In the genomic region with DNA sequence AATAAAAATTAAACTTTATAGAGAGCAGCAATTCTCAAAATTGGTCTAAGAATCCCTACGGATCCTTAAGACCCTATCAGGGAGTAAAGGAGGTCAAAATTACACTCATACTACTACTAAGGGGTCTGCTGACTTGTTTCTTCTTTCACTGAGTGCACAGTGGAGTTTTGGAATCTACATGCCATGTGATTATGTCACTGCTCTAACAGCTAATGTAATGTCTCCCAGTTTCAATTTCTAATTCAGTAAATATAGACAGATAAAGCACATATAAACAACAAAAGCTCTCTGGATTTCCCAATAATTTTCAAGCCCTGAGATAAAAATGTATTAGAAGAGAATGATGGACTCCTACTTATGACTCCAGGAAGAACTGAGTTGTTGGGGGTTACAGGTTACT, we compare ENCODE assay signal across 12 cellular contexts.
A peak's percentile ranks its signal among the peaks of the same experiment; 100 is the strongest.
DNase-seq lines count a peak whose midpoint lies in the region; ATAC-seq and TF ChIP-seq lines count a peak whose summit lies in the region.
"Had no signal": no experiment of that assay in that cellular context is flagged by ENCODE, and none has a peak within 500 bp of the region (broad histone marks: within the 10 kb centered on the region; RNA-seq: fewer than 3 reads in every experiment).

No MANE protein-coding gene starts in this region.

- intact Hi-C loops in natural killer cell (cut with micrococcal nuclease), result no loop called here

- no peak for DNase-seq in CD4-positive, CD25-positive, alpha-beta regulatory T cell
- DNase-seq in GM23338 (ENCODE audit: low spot score) (no peak), amniotic epithelial cell (ENCODE audit: low read depth) (peak; percentile 26), natural killer cell (no peak), epidermal melanocyte (ENCODE audit: insufficient read length, low spot score) (no peak), NCI-H1092 treated with DMSO at 0.1 percent for 48 hours (lab: John Stamatoyannopoulos, UW) (no peak)
- DNase-seq: activated CD4-positive, alpha-beta T cell treated with anti-CD3 and anti-CD28 coated beads, Interleukin-2, amount 50 U/mL, for 4 hours; effector CD4-positive, alpha-beta T cell; NCI-H524 treated with DMSO at 0.1 percent for 48 hours; stimulated activated CD4-positive, alpha-beta T cell treated with anti-CD3 and anti-CD28 coated beads, Interleukin-4, amount 100 ng/mL, for 4 hours had no signal

- ATAC-seq in CD4-positive, CD25-positive, alpha-beta regulatory T cell (ENCODE audit: low read depth in 2 of 2), result no peak
- ATAC-seq in GM23338, result no peak
- no peak for ATAC-seq in natural killer cell
- ATAC-seq in GM18909 (IDR thresholded peaks at IDR 0.05; ENCODE audit: poor library complexity, unreplicated experiment), result no peak

- peaks cover 12% of the 10 kb centered on the region for H3K79me2 ChIP-seq in GM23338 (replicated peaks; ENCODE audit: insufficient read depth)

- no peak overlapping the region for H3K4me3 Mint-ChIP-seq in CD4-positive, CD25-positive, alpha-beta regulatory T cell
- H3K4me3 Mint-ChIP-seq in GM23338 (no peak overlapping the region), natural killer cell (no peak overlapping the region)

- H3K36me3 Mint-ChIP-seq in CD4-positive, CD25-positive, alpha-beta regulatory T cell, result peaks cover 48% of the 10 kb centered on the region
- H3K36me3 Mint-ChIP-seq in GM23338 (ENCODE audit: low read depth) (peaks cover 74% of the 10 kb centered on the region), natural killer cell (peaks cover 15% of the 10 kb centered on the region)

- no peaks in the 10 kb centered on the region for H3K27me3 ChIP-seq in CD4-positive, CD25-positive, alpha-beta regulatory T cell (ENCODE audit: control insufficient read depth, insufficient read depth, low read length)
- no peaks in the 10 kb centered on the region for H3K27me3 ChIP-seq in GM23338 (ENCODE audit: insufficient read depth)

- H4K20me1 ChIP-seq in GM23338 (replicated peaks; ENCODE audit: insufficient read depth), result peaks cover 13% of the 10 kb centered on the region

- no peaks in the 10 kb centered on the region for H3K27me3 Mint-ChIP-seq in CD4-positive, CD25-positive, alpha-beta regulatory T cell
- H3K27me3 Mint-ChIP-seq in GM23338 (ENCODE audit: insufficient read depth, low read depth, poor library complexity) (no peaks in the 10 kb centered on the region), natural killer cell (ENCODE audit: low read depth in 2 of 2) (no peaks in the 10 kb centered on the region)
- H3K27me3 Mint-ChIP-seq: IgD-negative memory B cell had no signal

- H3K4me2 ChIP-seq in GM23338, result no peak overlapping the region

- no peak overlapping the region for H2AFZ ChIP-seq in GM23338

- H3K9me3 Mint-ChIP-seq in CD4-positive, CD25-positive, alpha-beta regulatory T cell, result peaks cover 0 to 2% (median 0%) of the 10 kb centered on the region in 7 donors
- H3K9me3 Mint-ChIP-seq in GM23338 (no peaks in the 10 kb centered on the region), natural killer cell (no peaks in the 10 kb centered on the region)
- H3K9me3 Mint-ChIP-seq: IgD-negative memory B cell had no signal

- peak overlapping the region; percentile 52 to 82 (median 76) for H3K27ac Mint-ChIP-seq in CD4-positive, CD25-positive, alpha-beta regulatory T cell
- H3K27ac Mint-ChIP-seq in GM23338, result peak overlapping the region; percentile 33; the same call in 1 of the 2 replicates
- H3K27ac Mint-ChIP-seq in natural killer cell, result peak overlapping the region; percentile 78 to 80

- no peaks in the 10 kb centered on the region for H3F3A ChIP-seq in GM23338 (replicated peaks; ENCODE audit: low read depth)

- no peak overlapping the region for H3K27ac ChIP-seq in CD4-positive, CD25-positive, alpha-beta regulatory T cell (ENCODE audit: insufficient read depth, low read length, poor library complexity, severe bottlenecking)
- no peak overlapping the region for H3K27ac ChIP-seq in GM23338 (ENCODE audit: low read depth)

- no peak overlapping the region for H3K4me3 ChIP-seq in CD4-positive, CD25-positive, alpha-beta regulatory T cell (ENCODE audit: low read depth, low read length)
- no peak overlapping the region for H3K4me3 ChIP-seq in GM23338

- peaks cover 6% of the 10 kb centered on the region for H3K4me1 ChIP-seq in CD4-positive, CD25-positive, alpha-beta regulatory T cell (ENCODE audit: control insufficient read depth, insufficient read depth, low read length, poor library complexity, severe bottlenecking)
- H3K4me1 ChIP-seq in GM23338 (ENCODE audit: insufficient read depth), result no peaks in the 10 kb centered on the region

- H3K4me1 Mint-ChIP-seq in CD4-positive, CD25-positive, alpha-beta regulatory T cell, result peaks cover 14 to 48% (median 28%) of the 10 kb centered on the region in 4 donors
- H3K4me1 Mint-ChIP-seq in GM23338 (no peaks in the 10 kb centered on the region), natural killer cell (peaks cover 7 to 24% of the 10 kb centered on the region in 2 donors)

- TF ChIP-seq CTCF in GM23338 (conservative IDR thresholded peaks at IDR 0.05; ENCODE audit: low read depth in 2 of 2) (no peak), natural killer cell (IDR thresholded peaks at IDR 0.05) (no peak)

- peaks cover 72% of the 10 kb centered on the region for H3K36me3 ChIP-seq in CD4-positive, CD25-positive, alpha-beta regulatory T cell (ENCODE audit: control insufficient read depth, insufficient read depth, low read length)
- peaks cover 23% of the 10 kb centered on the region for H3K36me3 ChIP-seq in GM23338 (ENCODE audit: insufficient read depth)

- no peaks in the 10 kb centered on the region for H3K9me3 ChIP-seq in CD4-positive, CD25-positive, alpha-beta regulatory T cell (ENCODE audit: control insufficient read depth in 2 of 2, low read length in 2 of 2)

- H3K9me2 ChIP-seq in GM23338 (ENCODE audit: insufficient read depth), result no peaks in the 10 kb centered on the region

TF ChIP-seq in GM23338, 12 proteins besides CTCF, POLR2A, EP300 and RAD21:
- TF ChIP-seq ZNF114 (CRISPR knock-in tag; IDR thresholded peaks at IDR 0.05), result no peak
- TF ChIP-seq CREB1 (CRISPR knock-in tag; IDR thresholded peaks at IDR 0.05; ENCODE audit: low read depth), result no peak
- no peak for TF ChIP-seq NANOG (IDR thresholded peaks at IDR 0.05; ENCODE audit: borderline replicate concordance)
